ENCODE assay signal across 1 cellular context in genomic region chr17:44977065-44977464, GRCh38.
TF ChIP-seq lines count a peak whose summit lies in the region.

No MANE protein-coding gene starts in this region.

TF ChIP-seq in SK-N-SH treated with all-trans-retinoic acid at 6 μM for 48 hours, 23 proteins besides CTCF, POLR2A, EP300 and RAD21:
- TF ChIP-seq TSHZ2 (CRISPR knock-in tag; IDR thresholded peaks at IDR 0.05) (no peak), ZFP3 (CRISPR knock-in tag; IDR thresholded peaks at IDR 0.05) (peak; percentile 78; the same call in 1 of the 2 replicates)
TF ChIP-seq in SK-N-SH treated with all-trans-retinoic acid at 6 μM for 48 hours: peak in this region for 1.
